20 cellular contexts compared by ENCODE assay signal in the genomic region with DNA sequence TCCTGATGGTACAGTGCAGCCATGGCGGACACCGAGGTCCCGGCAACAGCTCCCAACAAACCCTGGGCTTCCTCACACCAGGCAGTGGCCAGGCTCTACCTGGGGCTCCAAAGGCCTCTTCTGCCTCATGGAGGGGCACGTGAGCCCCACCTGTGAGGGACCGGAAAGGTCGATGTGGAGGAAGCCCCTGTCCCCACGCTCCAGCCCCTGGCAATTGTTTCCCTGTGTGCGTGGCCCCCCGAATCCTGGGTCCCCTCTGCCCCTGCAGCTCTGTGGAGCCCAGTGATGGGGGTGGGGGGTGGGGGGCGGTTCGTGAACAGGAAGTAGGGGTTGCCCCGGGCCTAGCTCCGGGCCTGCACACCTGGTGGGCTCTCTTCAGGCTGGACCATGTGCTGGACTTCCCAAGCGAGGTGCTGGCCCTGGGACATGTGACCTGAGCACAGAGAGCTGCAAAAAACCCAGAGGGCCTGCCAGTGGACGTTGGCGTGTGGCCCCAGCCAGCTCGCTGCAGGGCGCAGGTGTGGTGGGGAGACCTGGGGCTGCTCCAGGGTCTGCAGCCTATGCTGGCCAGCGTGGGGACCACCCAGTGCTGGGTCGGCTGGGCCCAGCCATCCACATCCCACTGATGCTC.
"Had no signal": no experiment of that assay in that cellular context is flagged by ENCODE, and none has a peak within 500 bp of the region (broad histone marks: within the 10 kb centered on the region; RNA-seq: fewer than 3 reads in every experiment).

No MANE protein-coding gene starts in this region.

- H3K27ac ChIP-seq: adrenal gland, colonic mucosa, lower lobe of right lung, pancreas, tibial nerve had no signal

- H3K36me3 ChIP-seq: adrenal gland, colonic mucosa, pancreas had no signal

- H3K27ac Mint-ChIP-seq: activated T-cell treated with anti-CD3 and anti-CD28 coated beads, Interleukin-2, amount 50 U/mL, for 72 hours had no signal

- H3K4me1 ChIP-seq: colonic mucosa, pancreas had no signal

- H3K36me3 Mint-ChIP-seq: activated CD4-positive, alpha-beta memory T cell treated with anti-CD3 and anti-CD28 coated beads for 36 hours had no signal

- H3K27me3 Mint-ChIP-seq: activated CD4-positive, alpha-beta memory T cell treated with anti-CD3 and anti-CD28 coated beads for 36 hours; activated naive CD4-positive, alpha-beta T cell treated with anti-CD3 and anti-CD28 coated beads, Interleukin-2, amount 50 U/mL, for 24 hours had no signal

- H3K9me3 Mint-ChIP-seq: activated naive CD4-positive, alpha-beta T cell treated with anti-CD3 and anti-CD28 coated beads, Interleukin-2, amount 50 U/mL, for 24 hours; activated T-cell treated with anti-CD3 and anti-CD28 coated beads, Interleukin-2, amount 50 U/mL, for 72 hours; neural crest cell had no signal

- ATAC-seq: activated T-cell treated with anti-CD3 and anti-CD28 coated beads, Interleukin-2, amount 50 U/mL, for 72 hours; lower lobe of right lung; pancreas; SK-N-SH treated with all-trans-retinoic acid at 6 μM for 48 hours had no signal

- H3K27me3 ChIP-seq: adrenal gland, colonic mucosa, pancreas, tibial nerve had no signal

- H3K4me3 ChIP-seq: adrenal gland, colonic mucosa, lower lobe of right lung, pancreas, tibial nerve had no signal

- FAIRE-seq: endothelial cell of umbilical vein, pancreas had no signal

- DNase-seq: activated T-cell treated with anti-CD3 and anti-CD28 coated beads, Interleukin-2, amount 50 U/mL, for 72 hours; colonic mucosa; foreskin fibroblast; hippocampal formation; kidney glomerular epithelial cell; lower lobe of right lung; midbrain; stimulated activated CD4-positive, alpha-beta T cell treated with anti-CD3 and anti-CD28 coated beads, Interleukin-12 subunit alpha, Interleukin-12 subunit beta, amount 100 ng/mL, for 4 hours; stimulated activated naive CD4-positive, alpha-beta T cell; substantia nigra; T-helper 1 cell; T1000 had no signal

- H3K4me3 Mint-ChIP-seq: activated CD4-positive, alpha-beta memory T cell treated with anti-CD3 and anti-CD28 coated beads for 36 hours; activated T-cell treated with anti-CD3 and anti-CD28 coated beads, Interleukin-2, amount 50 U/mL, for 72 hours; neural crest cell had no signal

- H3K9me3 ChIP-seq: adrenal gland, colonic mucosa, lower lobe of right lung, pancreas, tibial nerve had no signal
